In the genomic region with DNA sequence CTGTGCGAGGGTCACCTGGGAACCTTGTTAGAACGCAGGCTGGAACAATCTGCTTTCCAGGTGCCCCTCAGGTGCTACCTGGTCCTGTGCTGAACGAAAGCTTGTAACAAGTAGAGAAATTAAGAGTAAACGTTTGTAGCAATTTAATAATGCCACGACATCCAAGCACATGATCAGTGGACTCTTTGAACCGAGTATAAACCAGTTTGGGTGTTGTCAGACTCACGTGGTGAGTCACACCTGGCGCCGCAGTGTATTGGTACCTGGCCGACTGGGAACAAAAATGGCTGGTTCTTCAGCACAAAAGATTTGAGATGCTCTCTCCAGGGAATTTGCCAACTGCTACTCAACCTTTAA, we compare ENCODE assay signal across 8 cellular contexts. TPM values are rescaled to one million over a fixed set of nuclear protein-coding genes. Genes with fewer than 3 reads are reported as not detected.
A peak's percentile ranks its signal among the peaks of the same experiment; 100 is the strongest.
DNase-seq lines count a peak whose midpoint lies in the region; ATAC-seq and TF ChIP-seq lines count a peak whose summit lies in the region.

No MANE protein-coding gene starts in this region.

- 38 to 44% (median 44%) methylated on average over 10 of the region's 10 CpGs for WGBS in spleen, 5 donors

- no peak for DNase-seq in T-helper 1 cell
- no peak for DNase-seq in T-cell
- DNase-seq in spleen: peak; percentile 41
- no peak for DNase-seq in NOMO-1 treated with DMSO at 0.1 percent for 48 hours (lab: John Stamatoyannopoulos, UW; ENCODE audit: unreplicated experiment)

- POLR2A ChIA-PET in T-cell (lab: Charles Lee): no interaction called here

- CTCF ChIA-PET in T-cell (lab: Charles Lee): no interaction called here

- H3K27ac Mint-ChIP-seq in T-helper 1 cell treated with Interleukin-12 subunit alpha and Interleukin-12 subunit beta and Interleukin-4 antibody, amounts not matched to agents 30 μg/mL and 1 μg/mL, for 36 hours: no peak overlapping the region
- H3K27ac Mint-ChIP-seq in T-cell: no peak overlapping the region

- H3K36me3 ChIP-seq in iPS-18a (ENCODE audit: control insufficient read depth, low read depth, low read length): no peaks in the 10 kb centered on the region
- no peaks in the 10 kb centered on the region for H3K36me3 ChIP-seq in spleen

- peak overlapping the region; percentile 24 for H3K4me3 Mint-ChIP-seq in T-helper 1 cell treated with Interleukin-12 subunit alpha and Interleukin-12 subunit beta and Interleukin-4 antibody, amounts not matched to agents 30 μg/mL and 1 μg/mL, for 36 hours
- peak overlapping the region in 2 of 3 donors; percentile 54 to 80 for H3K4me3 Mint-ChIP-seq in T-cell

- H3K27me3 Mint-ChIP-seq in T-helper 1 cell treated with Interleukin-12 subunit alpha and Interleukin-12 subunit beta and Interleukin-4 antibody, amounts not matched to agents 30 μg/mL and 1 μg/mL, for 36 hours (ENCODE audit: low read depth): peaks cover 72% of the 10 kb centered on the region
- peaks cover 52 to 54% of the 10 kb centered on the region in 2 donors for H3K27me3 Mint-ChIP-seq in T-cell

- ATAC-seq in T-cell (replicated peaks in 1 of 4): no peak
- no peak for ATAC-seq in HG03159 (IDR thresholded peaks at IDR 0.05; ENCODE audit: unreplicated experiment)
- no peak for ATAC-seq in HG03521 (IDR thresholded peaks at IDR 0.05; ENCODE audit: unreplicated experiment)

- TF ChIP-seq CTCF in spleen (IDR thresholded peaks at IDR 0.05 in 8 of 11, conservative IDR thresholded peaks at IDR 0.05 in 3 of 11): no peak

- H3K27me3 ChIP-seq in iPS-18a (ENCODE audit: control insufficient read depth, insufficient read depth, low read length) (peaks cover 54% of the 10 kb centered on the region), spleen (replicated peaks in 1 of 7) (peaks cover 0 to 55% (median 18%) of the 10 kb centered on the region in 7 donors)

- no peak overlapping the region for H3K9ac ChIP-seq in iPS-18a (ENCODE audit: low read length)

- H3K36me3 Mint-ChIP-seq in T-helper 1 cell treated with Interleukin-12 subunit alpha and Interleukin-12 subunit beta and Interleukin-4 antibody, amounts not matched to agents 30 μg/mL and 1 μg/mL, for 36 hours (ENCODE audit: low read depth): peaks cover 2% of the 10 kb centered on the region
- H3K36me3 Mint-ChIP-seq in T-cell: no peaks in the 10 kb centered on the region

- H3K9me3 Mint-ChIP-seq in T-helper 1 cell treated with Interleukin-12 subunit alpha and Interleukin-12 subunit beta and Interleukin-4 antibody, amounts not matched to agents 30 μg/mL and 1 μg/mL, for 36 hours: no peaks in the 10 kb centered on the region
- no peaks in the 10 kb centered on the region for H3K9me3 Mint-ChIP-seq in T-cell

- H3K27ac ChIP-seq in iPS-18a (ENCODE audit: low read length) (no peak overlapping the region), spleen (peak overlapping the region in 5 of 8 donors; percentile 44 to 88 (median 84))

- H3K4me1 ChIP-seq in iPS-18a (ENCODE audit: control insufficient read depth, low read depth, low read length) (peaks cover 15% of the 10 kb centered on the region), spleen (peaks cover 0 to 52% (median 35%) of the 10 kb centered on the region in 6 donors)

- no peaks in the 10 kb centered on the region for H3K9me3 ChIP-seq in iPS-18a (ENCODE audit: control insufficient read depth, low read depth, low read length)
- H3K9me3 ChIP-seq in spleen: peaks cover 0 to 4% (median 0%) of the 10 kb centered on the region in 8 donors

- peak overlapping the region; percentile 77 for H3K4me3 ChIP-seq in iPS-18a (ENCODE audit: low read length)
- peak overlapping the region in 7 of 8 donors; percentile 68 to 91 (median 76) for H3K4me3 ChIP-seq in spleen

- H3K4me1 Mint-ChIP-seq in T-helper 1 cell treated with Interleukin-12 subunit alpha and Interleukin-12 subunit beta and Interleukin-4 antibody, amounts not matched to agents 30 μg/mL and 1 μg/mL, for 36 hours (ENCODE audit: low read depth): peaks cover 11% of the 10 kb centered on the region
- H3K4me1 Mint-ChIP-seq in T-cell: peaks cover 19 to 26% (median 23%) of the 10 kb centered on the region in 3 donors

- no peak for TF ChIP-seq POLR2A in spleen (IDR thresholded peaks at IDR 0.05)

- intact Hi-C loops in spleen (cut with DNase I; ENCODE audit: low total_unique reads): loop anchor here (10.0 kb wide), 1 partner anchor 208 kb away; no protein-coding TSS in a partner anchor

RNA-seq across cellular contexts. Expression of a gene that starts 0.9 kb away (rescaled TPM):
- total RNA-seq in T-cell (under 1 TPM in 3 of 5 donors, not detected in 2; 0.20 to 0.47 (median 0.23) TPM), spleen (10 to 100 TPM; 28.4 to 72.8 (median 40.2) TPM)
- polyA plus RNA-seq in spleen: 1 to 10 TPM; 1.1 to 6.6 (median 1.7) TPM

Comparison
In these comparisons a context has a peak if more than half of its experiments do, and no peak if none do; other contexts are left out.
1. RNA of a gene that starts 0.9 kb away (total RNA-seq): 28.4 to 72.8 TPM in spleen; 0.20 to 0.47 TPM in T-cell; every median in the first group is over 10 times any median in the second.